Comparison of ENCODE assay signal across 22 cellular contexts in the genomic region with DNA sequence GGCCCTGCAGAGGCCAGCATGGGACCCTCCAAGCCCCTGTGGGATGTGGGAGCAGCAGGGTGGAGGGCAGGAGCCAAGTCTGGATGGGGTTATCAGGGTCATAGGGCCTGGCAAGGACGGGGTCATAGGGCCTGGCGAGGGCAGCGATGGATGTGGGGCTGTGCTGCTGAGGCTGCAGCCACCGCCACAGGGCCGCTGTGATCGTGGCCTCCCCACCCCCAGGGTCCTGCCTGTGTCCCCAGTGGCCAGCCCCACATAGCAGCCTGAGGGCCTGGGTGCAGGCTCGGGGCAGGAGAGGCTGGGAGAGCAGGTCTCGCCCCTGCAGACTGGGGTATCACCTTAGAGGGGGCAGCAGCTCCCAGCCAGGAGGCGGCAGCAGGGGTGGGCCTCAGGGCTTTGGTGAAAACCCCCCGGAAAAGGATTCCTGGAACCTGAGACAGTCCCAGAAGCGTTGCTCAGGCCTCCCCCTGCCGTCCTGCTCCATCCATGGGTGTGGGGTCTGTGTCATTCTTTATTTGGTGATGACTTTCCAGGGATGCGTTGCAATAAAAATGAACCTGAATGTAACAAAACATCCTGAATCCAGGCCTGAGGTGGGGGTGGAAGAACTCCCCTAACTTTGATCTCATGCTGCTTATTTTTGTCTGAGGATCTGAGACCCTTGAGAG.
DNase-seq lines count a peak whose midpoint lies in the region; ATAC-seq and TF ChIP-seq lines count a peak whose summit lies in the region.
"Had no signal": no experiment of that assay in that cellular context is flagged by ENCODE, and none has a peak within 500 bp of the region (broad histone marks: within the 10 kb centered on the region; RNA-seq: fewer than 3 reads in every experiment).

No MANE protein-coding gene starts in this region.

- in situ Hi-C loops in IMR-90 (cut with MboI; ENCODE audit: low sequenced_read_pairs): no loop called here
- in situ Hi-C loops in mammary epithelial cell (cut with MboI; ENCODE audit: low sequenced_read_pairs in 2 of 2): loop anchor here in 1 of 2 donors (5.0 kb wide), 1 partner anchor 33 kb away; no protein-coding TSS in a partner anchor

- BruUV-seq in IMR-90 (replicated peaks; lab: Mats Ljungman, UMichigan) (no TSS peak), mammary epithelial cell (replicated peaks; lab: Mats Ljungman, UMichigan) (no TSS peak)

- no peak for DNase-seq in IMR-90
- DNase-seq in mammary epithelial cell: no peak
- DNase-seq in mucosa of descending colon: peak in 1 of 3 donors; percentile 43
- DNase-seq in H9: no peak
- DNase-seq in activated naive CD4-positive, alpha-beta T cell treated with Interleukin-2 at 50 U/mL for 16 hours: no peak
- DNase-seq in NOMO-1 (lab: John Stamatoyannopoulos, UW; ENCODE audit: unreplicated experiment in 2 of 2): no peak
- DNase-seq: activated CD4-positive, alpha-beta T cell treated with anti-CD3 and anti-CD28 coated beads, Interleukin-2, amount 50 U/mL, for 1 hour; activated naive CD8-positive, alpha-beta T cell treated with anti-CD3 and anti-CD28 coated beads, Interleukin-2, amount 10 ng/mL, durations not matched to agents 7 days and 5 days; effector memory CD4-positive, alpha-beta T cell; NCI-H1930; NCI-H345; occipital lobe; stimulated activated CD4-positive, alpha-beta T cell treated with anti-CD3 and anti-CD28 coated beads, Interleukin-15, amount 100 ng/mL, for 24 hours; substantia nigra had no signal

- H3K36me3 ChIP-seq in IMR-90 (ENCODE audit: control insufficient read depth, insufficient read depth, low read length) (no peaks in the 10 kb centered on the region), mammary epithelial cell (ENCODE audit: insufficient read depth, low read length) (no peaks in the 10 kb centered on the region), mucosa of descending colon (ENCODE audit: low read depth) (no peaks in the 10 kb centered on the region)
- H3K36me3 ChIP-seq: right atrium auricular region, SJCRH30 had no signal

- peaks cover 11 to 12% of the 10 kb centered on the region in 2 experiments for H3K4me1 Mint-ChIP-seq in H9
- H3K4me1 Mint-ChIP-seq: activated naive CD8-positive, alpha-beta T cell treated with anti-CD3 and anti-CD28 coated beads, Interleukin-2, amount 10 ng/mL, durations not matched to agents 7 days and 5 days had no signal

- peak overlapping the region; percentile 34; the same call in 1 of the 2 replicates for H3K18ac ChIP-seq in IMR-90 (ENCODE audit: low read depth, low read length)
- H3K18ac ChIP-seq in H9 (ENCODE audit: insufficient read length, low read depth, low read length): no peak overlapping the region

- TF ChIP-seq CTCF in C4-2B (conservative IDR thresholded peaks at IDR 0.05): no peak
- TF ChIP-seq CTCF in IMR-90 (conservative IDR thresholded peaks at IDR 0.05; ENCODE audit: low read depth, low read length): no peak
- no peak for TF ChIP-seq CTCF in mammary epithelial cell (conservative IDR thresholded peaks at IDR 0.05 in 1 of 2, IDR thresholded peaks at IDR 0.05 in 1 of 2; ENCODE audit: extremely low read depth in 1 of 2, insufficient read depth in 1 of 2, low read depth in 1 of 2, low read length in 2 of 2)
- TF ChIP-seq CTCF in mucosa of descending colon (IDR thresholded peaks at IDR 0.05): no peak
- no peak for TF ChIP-seq CTCF in H9 (conservative IDR thresholded peaks at IDR 0.05)

- H4K20me1 ChIP-seq in IMR-90 (ENCODE audit: insufficient read depth, low read length) (no peaks in the 10 kb centered on the region), mammary epithelial cell (ENCODE audit: insufficient read depth, low read length) (no peaks in the 10 kb centered on the region), H9 (ENCODE audit: control insufficient read depth, insufficient read depth, insufficient read length) (no peaks in the 10 kb centered on the region)

- H3K27ac ChIP-seq in C4-2B (peak overlapping the region; percentile 68), IMR-90 (ENCODE audit: insufficient read depth, low read length) (peak overlapping the region; percentile 69), mammary epithelial cell (ENCODE audit: insufficient read depth, low read depth, low read length) (no peak overlapping the region), H9 (ENCODE audit: insufficient read length, low read depth, low read length) (no peak overlapping the region)
- H3K27ac ChIP-seq: right atrium auricular region, SJCRH30 had no signal

- H3K23ac ChIP-seq in IMR-90 (ENCODE audit: low read depth, low read length) (no peak overlapping the region), H9 (ENCODE audit: insufficient read length, low read depth, low read length) (no peak overlapping the region)

- H3K56ac ChIP-seq in IMR-90 (ENCODE audit: extremely low read depth, insufficient read depth, low read length): no peak overlapping the region
- no peak overlapping the region for H3K56ac ChIP-seq in H9 (ENCODE audit: insufficient read length, low read depth, low read length)

- H3K9me3 ChIP-seq in IMR-90 (ENCODE audit: control insufficient read depth, insufficient read depth, low read length) (peaks cover 14% of the 10 kb centered on the region), mammary epithelial cell (replicated peaks; ENCODE audit: insufficient read depth, low read length) (peaks cover 2% of the 10 kb centered on the region), mucosa of descending colon (no peaks in the 10 kb centered on the region), H9 (ENCODE audit: control insufficient read depth, low read depth, low read length) (no peaks in the 10 kb centered on the region)
- H3K9me3 ChIP-seq: right atrium auricular region, SJCRH30 had no signal

- H4K8ac ChIP-seq in IMR-90 (ENCODE audit: low read depth in 2 of 2, low read length in 2 of 2) (no peak overlapping the region; a peak in 1 of 4 replicates), H9 (replicated peaks; ENCODE audit: insufficient read length, low read depth, low read length) (no peak overlapping the region)

- H3K27ac Mint-ChIP-seq in H9: no peak overlapping the region; a peak in 1 of 7 replicates
- H3K27ac Mint-ChIP-seq: activated naive CD8-positive, alpha-beta T cell treated with anti-CD3 and anti-CD28 coated beads, Interleukin-2, amount 10 ng/mL, durations not matched to agents 7 days and 5 days; activated T-helper 17 cell treated with anti-CD3 and anti-CD28 coated beads, Interleukin-2, amount 50 U/mL, for 72 hours; GM23338; T-helper 1 cell treated with Interleukin-12 subunit alpha and Interleukin-12 subunit beta and Interleukin-4 antibody, amounts not matched to agents 30 μg/mL and 1 μg/mL, for 36 hours had no signal

- H2BK5ac ChIP-seq in IMR-90 (ENCODE audit: low read depth, low read length, poor library complexity, severe bottlenecking): peak overlapping the region; percentile 55
- H2BK5ac ChIP-seq in H9 (ENCODE audit: insufficient read length, low read length): no peak overlapping the region

- H3K4me1 ChIP-seq in IMR-90 (ENCODE audit: control insufficient read depth, insufficient read depth, low read length) (peaks cover 16% of the 10 kb centered on the region), mammary epithelial cell (ENCODE audit: insufficient read depth, low read length) (peaks cover 25% of the 10 kb centered on the region), mucosa of descending colon (ENCODE audit: low read depth) (peaks cover 11% of the 10 kb centered on the region), H9 (ENCODE audit: insufficient read depth, low read length) (no peaks in the 10 kb centered on the region)
- H3K4me1 ChIP-seq: right atrium auricular region, SJCRH30 had no signal

- H3K4ac ChIP-seq in IMR-90 (ENCODE audit: low read depth, low read length) (peak overlapping the region; percentile 36), H9 (ENCODE audit: low read depth, low read length) (no peak overlapping the region)

- peaks cover 16% of the 10 kb centered on the region for H3K27me3 Mint-ChIP-seq in H9 (ENCODE audit: low read depth)
- H3K27me3 Mint-ChIP-seq: activated naive CD8-positive, alpha-beta T cell treated with anti-CD3 and anti-CD28 coated beads, Interleukin-2, amount 10 ng/mL, durations not matched to agents 7 days and 5 days had no signal

- CTCF ChIA-PET in IMR-90 (lab: Yijun Ruan, JAX): no interaction called here
- CTCF ChIA-PET in mammary epithelial cell (lab: Charles Lee; ENCODE audit: low non-redundant PET): no interaction called here

- peaks cover 7 to 9% of the 10 kb centered on the region in 2 experiments; a peak in 4 of 5 replicates for H3K9me3 Mint-ChIP-seq in H9
- H3K9me3 Mint-ChIP-seq: GM23338; T-helper 1 cell treated with Interleukin-12 subunit alpha and Interleukin-12 subunit beta and Interleukin-4 antibody, amounts not matched to agents 30 μg/mL and 1 μg/mL, for 36 hours had no signal

- H3K79me1 ChIP-seq in IMR-90 (ENCODE audit: low read depth in 1 of 2, low read length in 2 of 2): no peaks in the 10 kb centered on the region
- H3K79me1 ChIP-seq in H9 (ENCODE audit: insufficient read depth, low read depth, low read length, poor library complexity, severe bottlenecking): no peaks in the 10 kb centered on the region

- H4K91ac ChIP-seq in IMR-90 (ENCODE audit: insufficient read depth, low read depth, low read length) (no peak overlapping the region; the same call in 1 of the 2 replicates), H9 (ENCODE audit: insufficient read length, low read depth, low read length) (no peak overlapping the region)

- ATAC-seq in IMR-90 (ENCODE audit: low read depth) (peak; percentile 19; the same call in 1 of the 2 replicates), mucosa of descending colon (peak; percentile 2), HG03196 (IDR thresholded peaks at IDR 0.05; ENCODE audit: unreplicated experiment) (no peak)
- ATAC-seq: activated T-helper 17 cell treated with anti-CD3 and anti-CD28 coated beads, Interleukin-2, amount 50 U/mL, for 72 hours; GM23338 had no signal

- no peak for TF ChIP-seq RAD21 in IMR-90 (IDR thresholded peaks at IDR 0.05; ENCODE audit: low read length)

- H3K9ac ChIP-seq in IMR-90 (ENCODE audit: low read depth, low read length): no peak overlapping the region
- no peak overlapping the region for H3K9ac ChIP-seq in mammary epithelial cell (ENCODE audit: insufficient read depth, low read length)
- H3K9ac ChIP-seq in H9 (ENCODE audit: extremely low read depth, insufficient read length, low read length): no peak overlapping the region

- POLR2A ChIA-PET in IMR-90 (lab: Charles Lee; ENCODE audit: unreplicated experiment): interaction anchor here (0.5 kb wide), 1 partner anchor 210 kb away, joined by 4 read pairs; no protein-coding TSS in a partner anchor

- H3K4me3 ChIP-seq in IMR-90 (ENCODE audit: insufficient read depth, low read depth, low read length) (no peak overlapping the region), mammary epithelial cell (replicated peaks in 1 of 3; ENCODE audit: insufficient read depth in 1 of 3, low read depth in 2 of 3, low read length in 3 of 3) (no peak overlapping the region), mucosa of descending colon (no peak overlapping the region)
- H3K4me3 ChIP-seq: GM23338, lung, right atrium auricular region, SJCRH30 had no signal

- H3K27me3 ChIP-seq in IMR-90 (ENCODE audit: control insufficient read depth, insufficient read depth, low read length) (no peaks in the 10 kb centered on the region), mammary epithelial cell (ENCODE audit: insufficient read depth, low read length) (no peaks in the 10 kb centered on the region), H9 (ENCODE audit: insufficient read depth, low read length) (no peaks in the 10 kb centered on the region; the same call in 1 of the 2 replicates)
- H3K27me3 ChIP-seq: right atrium auricular region had no signal

- intact Hi-C loops in IMR-90 (cut with micrococcal nuclease) (no loop called here), mammary epithelial cell (cut with micrococcal nuclease) (loop anchor here (1.0 to 2.0 kb wide), 2 partner anchors 32 to 43 kb away; no protein-coding TSS in a partner anchor), mucosa of descending colon (cut with DNase I, micrococcal nuclease) (no loop called here)

- H3K9me1 ChIP-seq in IMR-90 (ENCODE audit: insufficient read depth, low read length): peaks cover 5% of the 10 kb centered on the region

- TF ChIP-seq POLR2A in IMR-90 (IDR thresholded peaks at IDR 0.05; ENCODE audit: low read depth, low read length): no peak

- no peaks in the 10 kb centered on the region for H3K79me2 ChIP-seq in mammary epithelial cell (ENCODE audit: insufficient read depth, low read length)
- H3K79me2 ChIP-seq in H9 (ENCODE audit: insufficient read depth, low read length): no peaks in the 10 kb centered on the region

- H3K36me3 Mint-ChIP-seq in H9 (ENCODE audit: insufficient read depth in 1 of 3, low read depth in 3 of 3): no peaks in the 10 kb centered on the region
- H3K36me3 Mint-ChIP-seq: activated naive CD8-positive, alpha-beta T cell treated with anti-CD3 and anti-CD28 coated beads, Interleukin-2, amount 10 ng/mL, durations not matched to agents 7 days and 5 days had no signal

- H2BK15ac ChIP-seq in IMR-90 (ENCODE audit: low read depth, low read length): no peak overlapping the region
- H2BK15ac ChIP-seq in H9 (ENCODE audit: low read depth, low read length): no peak overlapping the region

- no peak overlapping the region for H2BK20ac ChIP-seq in IMR-90 (ENCODE audit: low read depth, low read length)
- H2BK20ac ChIP-seq in H9 (ENCODE audit: low read depth, low read length, poor library complexity, severe bottlenecking): no peak overlapping the region

- H2AK9ac ChIP-seq in IMR-90 (replicated peaks; ENCODE audit: low read depth, low read length, poor library complexity): peak overlapping the region; percentile 66

- no peak overlapping the region for H3K4me3 Mint-ChIP-seq in H9
- H3K4me3 Mint-ChIP-seq: activated naive CD8-positive, alpha-beta T cell treated with anti-CD3 and anti-CD28 coated beads, Interleukin-2, amount 10 ng/mL, durations not matched to agents 7 days and 5 days; activated T-helper 17 cell treated with anti-CD3 and anti-CD28 coated beads, Interleukin-2, amount 50 U/mL, for 72 hours; GM23338; T-helper 1 cell treated with Interleukin-12 subunit alpha and Interleukin-12 subunit beta and Interleukin-4 antibody, amounts not matched to agents 30 μg/mL and 1 μg/mL, for 36 hours had no signal

- dilution Hi-C loops in IMR-90 (cut with HindIII; ENCODE audit: low sequenced_read_pairs, unreplicated experiment): no loop called here
- dilution Hi-C loops in mammary epithelial cell (cut with HindIII; ENCODE audit: low sequenced_read_pairs): no loop called here

- H2BK120ac ChIP-seq in IMR-90 (ENCODE audit: low read depth, low read length): peak overlapping the region; percentile 68
- no peak overlapping the region for H2BK120ac ChIP-seq in H9 (ENCODE audit: low read depth, low read length, poor library complexity, severe bottlenecking)

- H3K4me2 ChIP-seq in IMR-90 (ENCODE audit: low read depth, low read length) (no peak overlapping the region), mammary epithelial cell (ENCODE audit: insufficient read depth, low read depth, low read length) (peak overlapping the region; percentile 21), H9 (ENCODE audit: insufficient read depth, insufficient read length, low read length) (no peak overlapping the region)
- H3K4me2 ChIP-seq: GM23338 had no signal

- H4K5ac ChIP-seq in IMR-90 (ENCODE audit: low read depth, low read length): peak overlapping the region; percentile 43; the same call in 1 of the 2 replicates
- no peak overlapping the region for H4K5ac ChIP-seq in H9 (ENCODE audit: insufficient read length, low read depth, low read length)

- H3K23me2 ChIP-seq in H9 (ENCODE audit: insufficient read length, low read depth, low read length, poor library complexity, severe bottlenecking): no peaks in the 10 kb centered on the region

- 42% methylated on average over 6 of the region's 13 CpGs; no CpG with 5 or more reads in 1 of the 2 experiments for WGBS in IMR-90 (ENCODE audit: extremely low coverage in 2 of 2, insufficient read length in 1 of 2), 2 experiments
- WGBS in mammary epithelial cell (ENCODE audit: low coverage, missing lambda C conversion rate): 91% methylated on average over 6 of the region's 13 CpGs
- WGBS in H9 (ENCODE audit: extremely low coverage, insufficient read length, low lambda C conversion rate): no CpG with 5 or more reads among the region's 13 CpGs

- no peak overlapping the region for H2BK12ac ChIP-seq in H9 (ENCODE audit: insufficient read length, low read depth, low read length)

- H2AK5ac ChIP-seq in IMR-90 (ENCODE audit: low read depth, low read length) (no peak overlapping the region), H9 (ENCODE audit: insufficient read length, low read length) (no peak overlapping the region)

- no peak overlapping the region for H3T11ph ChIP-seq in H9 (ENCODE audit: low read length)

- H2AFZ ChIP-seq in IMR-90 (replicated peaks; ENCODE audit: low read length, poor library complexity) (peak overlapping the region; percentile 18), mammary epithelial cell (ENCODE audit: low read depth, low read length) (no peak overlapping the region), H9 (ENCODE audit: low read length) (no peak overlapping the region)
- H2AFZ ChIP-seq: GM23338 had no signal

- H3K14ac ChIP-seq in IMR-90 (replicated peaks; ENCODE audit: low read depth, low read length) (no peak overlapping the region), H9 (ENCODE audit: insufficient read depth, low read length) (no peak overlapping the region)

Comparison
In these comparisons a context has a peak if more than half of its experiments do, and no peak if none do; other contexts are left out.
1. H3K27ac ChIP-seq: peak in C4-2B (single experiment) and IMR-90 (single experiment); none in mammary epithelial cell (single experiment) and H9 (single experiment).